In the genomic region with DNA sequence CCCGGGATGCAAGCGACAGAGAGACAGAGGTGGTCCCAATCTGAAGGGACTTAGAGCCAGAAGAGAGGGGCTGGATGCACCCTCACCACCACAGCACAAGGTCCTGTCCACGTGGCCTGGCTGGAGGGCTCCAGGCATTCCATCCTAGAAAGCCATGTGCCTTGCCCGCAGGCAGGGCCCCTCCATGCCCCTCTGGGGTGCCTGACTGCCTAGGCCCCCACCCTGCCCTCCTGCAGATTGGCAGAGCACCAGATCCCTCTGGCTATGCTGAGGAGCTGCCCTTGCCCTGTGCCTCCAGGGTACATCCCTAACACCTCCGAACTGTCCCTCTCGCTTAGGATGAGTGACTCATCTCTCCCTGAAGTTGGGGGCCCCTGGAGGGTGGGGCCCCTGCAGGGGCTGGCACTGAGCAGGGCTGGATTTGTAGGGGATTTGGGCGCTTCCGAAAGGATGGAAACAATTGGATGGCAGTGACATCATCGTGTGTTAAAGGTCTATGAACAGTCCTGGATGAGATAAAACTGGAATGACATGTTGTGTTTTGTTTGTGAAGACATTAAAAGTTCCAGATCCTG, we compare ENCODE assay signal across 13 cellular contexts. TPM values are rescaled to one million over a fixed set of nuclear protein-coding genes. Genes with fewer than 3 reads are reported as not detected.
DNase-seq lines count a peak whose midpoint lies in the region; ATAC-seq and TF ChIP-seq lines count a peak whose summit lies in the region.
"Had no signal": no experiment of that assay in that cellular context is flagged by ENCODE, and none has a peak within 500 bp of the region (broad histone marks: within the 10 kb centered on the region; RNA-seq: fewer than 3 reads in every experiment).

No MANE protein-coding gene starts in this region.

- no peak overlapping the region for H3K4me2 ChIP-seq in neural cell (ENCODE audit: low read length)

- peaks cover 11% of the 10 kb centered on the region for H3K9me3 ChIP-seq in neural cell (ENCODE audit: low read length)

- no peak for DNase-seq in stimulated activated naive CD8-positive, alpha-beta T cell treated with anti-CD3 and anti-CD28 coated beads, Interleukin-15, amount 100 ng/mL, for 72 hours
- no peak for DNase-seq in stimulated activated naive CD8-positive, alpha-beta T cell treated with anti-CD3 and anti-CD28 coated beads, Interleukin-15, Interleukin-2, amounts not matched to agents 100 U/mL and 50 U/mL, for 24 hours
- DNase-seq in foreskin fibroblast (peak; percentile 65 to 90), KG1 (lab: John Stamatoyannopoulos, UW) (no peak), Ammon's horn (ENCODE audit: low spot score) (no peak)
- DNase-seq in activated CD4-positive, CD25-positive, alpha-beta regulatory T cell treated with anti-CD3 and anti-CD28 coated beads, Interleukin-2, amount 50 U/mL, for 72 hours, result no peak
- no peak for DNase-seq in activated CD4-positive, alpha-beta T cell treated with anti-CD3 and anti-CD28 coated beads for 1 hour
- DNase-seq: activated CD4-positive, alpha-beta T cell treated with anti-CD3 and anti-CD28 coated beads, Interleukin-2, amount 50 U/mL, for 1 hour; natural killer cell had no signal

- H3K4me1 Mint-ChIP-seq in stimulated activated naive CD8-positive, alpha-beta T cell treated with anti-CD3 and anti-CD28 coated beads, Interleukin-15, amount 100 ng/mL, for 72 hours, result peaks cover 16% of the 10 kb centered on the region

- no peaks in the 10 kb centered on the region for H3K27me3 Mint-ChIP-seq in stimulated activated naive CD8-positive, alpha-beta T cell treated with anti-CD3 and anti-CD28 coated beads, Interleukin-15, amount 100 ng/mL, for 72 hours

- H3K4me3 Mint-ChIP-seq in stimulated activated naive CD8-positive, alpha-beta T cell treated with anti-CD3 and anti-CD28 coated beads, Interleukin-15, amount 100 ng/mL, for 72 hours, result no peak overlapping the region
- H3K4me3 Mint-ChIP-seq: natural killer cell had no signal

- H3K4me3 ChIP-seq in foreskin fibroblast (ENCODE audit: low read depth in 1 of 2, low read length in 2 of 2), result no peak overlapping the region
- H3K4me3 ChIP-seq in neural cell (ENCODE audit: low read length), result no peak overlapping the region

- no peaks in the 10 kb centered on the region for H3K9me2 ChIP-seq in neural cell (ENCODE audit: insufficient read depth, low read length)

- TF ChIP-seq CTCF in foreskin fibroblast (IDR thresholded peaks at IDR 0.05; ENCODE audit: low read depth, low read length), result no peak
- no peak for TF ChIP-seq CTCF in neural cell (IDR thresholded peaks at IDR 0.05; ENCODE audit: poor library complexity, severe bottlenecking)

- H3F3A ChIP-seq in neural cell (ENCODE audit: insufficient read depth, low read length, poor library complexity, severe bottlenecking), result no peaks in the 10 kb centered on the region

- H3K27ac Mint-ChIP-seq in stimulated activated naive CD8-positive, alpha-beta T cell treated with anti-CD3 and anti-CD28 coated beads, Interleukin-15, amount 100 ng/mL, for 72 hours, result no peak overlapping the region

- no peaks in the 10 kb centered on the region for H4K20me1 ChIP-seq in neural cell (ENCODE audit: insufficient read depth)

- H3K9ac ChIP-seq in neural cell (ENCODE audit: low read length), result no peak overlapping the region

- peaks cover 24 to 40% of the 10 kb centered on the region in 2 donors for H3K9me3 Mint-ChIP-seq in stimulated activated naive CD8-positive, alpha-beta T cell treated with anti-CD3 and anti-CD28 coated beads, Interleukin-15, amount 100 ng/mL, for 72 hours

- TF ChIP-seq EP300 in neural cell (conservative IDR thresholded peaks at IDR 0.05; ENCODE audit: poor library complexity, severe bottlenecking), result no peak

- no peak for TF ChIP-seq RAD21 in neural cell (conservative IDR thresholded peaks at IDR 0.05)

- H3K36me3 ChIP-seq in neural cell (ENCODE audit: insufficient read depth, low read length), result peaks cover 6% of the 10 kb centered on the region
- H3K36me3 ChIP-seq: brain microvascular endothelial cell had no signal

- H2AFZ ChIP-seq in neural cell (ENCODE audit: low read depth, low read length), result no peak overlapping the region

- peak overlapping the region; percentile 3 for H3K27ac ChIP-seq in neural cell (ENCODE audit: low read length)
- H3K27ac ChIP-seq: brain microvascular endothelial cell had no signal

- no peaks in the 10 kb centered on the region for H3K79me2 ChIP-seq in neural cell (replicated peaks; ENCODE audit: insufficient read depth, low read length)

- ATAC-seq in stimulated activated naive CD8-positive, alpha-beta T cell treated with anti-CD3 and anti-CD28 coated beads, Interleukin-15, amount 100 ng/mL, for 72 hours, result peak; percentile 45
- ATAC-seq in stimulated activated naive CD8-positive, alpha-beta T cell treated with anti-CD3 and anti-CD28 coated beads, Interleukin-15, Interleukin-2, amounts not matched to agents 100 U/mL and 50 U/mL, for 24 hours, result no peak
- ATAC-seq: natural killer cell had no signal

- H3K27me3 ChIP-seq in neural cell (ENCODE audit: insufficient read depth, low read depth, low read length), result no peaks in the 10 kb centered on the region
- H3K27me3 ChIP-seq: brain microvascular endothelial cell had no signal

TF ChIP-seq in neural cell, 6 proteins besides CTCF, POLR2A, EP300 and RAD21:
- TF ChIP-seq EZH2 (IDR thresholded peaks at IDR 0.05; ENCODE audit: borderline replicate concordance, insufficient read depth, low read length, poor library complexity, severe bottlenecking), result no peak
- TF ChIP-seq, protein P1, sequence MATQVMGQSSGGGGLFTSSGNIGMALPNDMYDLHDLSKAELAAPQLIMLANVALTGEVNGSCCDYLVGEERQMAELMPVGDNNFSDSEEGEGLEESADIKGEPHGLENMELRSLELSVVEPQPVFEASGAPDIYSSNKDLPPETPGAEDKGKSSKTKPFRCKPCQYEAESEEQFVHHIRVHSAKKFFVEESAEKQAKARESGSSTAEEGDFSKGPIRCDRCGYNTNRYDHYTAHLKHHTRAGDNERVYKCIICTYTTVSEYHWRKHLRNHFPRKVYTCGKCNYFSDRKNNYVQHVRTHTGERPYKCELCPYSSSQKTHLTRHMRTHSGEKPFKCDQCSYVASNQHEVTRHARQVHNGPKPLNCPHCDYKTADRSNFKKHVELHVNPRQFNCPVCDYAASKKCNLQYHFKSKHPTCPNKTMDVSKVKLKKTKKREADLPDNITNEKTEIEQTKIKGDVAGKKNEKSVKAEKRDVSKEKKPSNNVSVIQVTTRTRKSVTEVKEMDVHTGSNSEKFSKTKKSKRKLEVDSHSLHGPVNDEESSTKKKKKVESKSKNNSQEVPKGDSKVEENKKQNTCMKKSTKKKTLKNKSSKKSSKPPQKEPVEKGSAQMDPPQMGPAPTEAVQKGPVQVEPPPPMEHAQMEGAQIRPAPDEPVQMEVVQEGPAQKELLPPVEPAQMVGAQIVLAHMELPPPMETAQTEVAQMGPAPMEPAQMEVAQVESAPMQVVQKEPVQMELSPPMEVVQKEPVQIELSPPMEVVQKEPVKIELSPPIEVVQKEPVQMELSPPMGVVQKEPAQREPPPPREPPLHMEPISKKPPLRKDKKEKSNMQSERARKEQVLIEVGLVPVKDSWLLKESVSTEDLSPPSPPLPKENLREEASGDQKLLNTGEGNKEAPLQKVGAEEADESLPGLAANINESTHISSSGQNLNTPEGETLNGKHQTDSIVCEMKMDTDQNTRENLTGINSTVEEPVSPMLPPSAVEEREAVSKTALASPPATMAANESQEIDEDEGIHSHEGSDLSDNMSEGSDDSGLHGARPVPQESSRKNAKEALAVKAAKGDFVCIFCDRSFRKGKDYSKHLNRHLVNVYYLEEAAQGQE (IDR thresholded peaks at IDR 0.05; ENCODE audit: borderline replicate concordance), result no peak
- no peak for TF ChIP-seq MXI1 (conservative IDR thresholded peaks at IDR 0.05; ENCODE audit: poor library complexity, severe bottlenecking)
- no peak for TF ChIP-seq TAF1 (IDR thresholded peaks at IDR 0.05; ENCODE audit: low read depth)
- no peak for TF ChIP-seq SMC3 (conservative IDR thresholded peaks at IDR 0.05; ENCODE audit: poor library complexity)

RNA-seq across cellular contexts. Expression of a gene that starts 50.9 kb away (rescaled TPM):
- polyA plus RNA-seq in neural cell, result 131 and 147 TPM in 2 replicates
- polyA minus RNA-seq in neural cell, result 78.5 and 86.2 TPM in 2 replicates
- polyA plus RNA-seq: AG04450, endothelial cell of umbilical vein had no signal

Comparison
In these comparisons a context has a peak if more than half of its experiments do, and no peak if none do; other contexts are left out.
1. DNase-seq: peak in foreskin fibroblast (2 of 2); none in stimulated activated naive CD8-positive, alpha-beta T cell treated with anti-CD3 and anti-CD28 coated beads, Interleukin-15, amount 100 ng/mL, for 72 hours (0 of 2), stimulated activated naive CD8-positive, alpha-beta T cell treated with anti-CD3 and anti-CD28 coated beads, Interleukin-15, Interleukin-2, amounts not matched to agents 100 U/mL and 50 U/mL, for 24 hours (single experiment), KG1 (single experiment), activated CD4-positive, CD25-positive, alpha-beta regulatory T cell treated with anti-CD3 and anti-CD28 coated beads, Interleukin-2, amount 50 U/mL, for 72 hours (single experiment), activated CD4-positive, alpha-beta T cell treated with anti-CD3 and anti-CD28 coated beads for 1 hour (single experiment) and Ammon's horn (single experiment).